In the genomic region with DNA sequence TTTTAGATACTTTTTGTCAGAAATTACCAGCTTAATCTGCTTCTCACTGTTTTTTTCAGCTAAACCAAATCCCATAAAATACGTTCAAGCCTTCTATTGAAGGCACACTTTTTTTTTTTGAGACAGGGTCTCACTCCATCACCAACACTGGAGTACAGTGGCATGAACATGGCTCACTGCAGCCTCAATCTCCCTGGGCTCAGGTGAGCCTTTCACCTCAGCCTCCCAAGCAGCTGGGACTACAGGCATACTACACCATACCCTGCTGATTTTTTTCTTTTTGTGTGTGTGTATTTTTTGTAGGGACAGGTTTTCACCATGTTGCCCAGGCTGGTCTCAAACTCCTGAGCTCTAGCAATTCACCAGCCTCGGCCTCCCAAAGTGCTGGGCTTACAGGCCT, we compare ENCODE assay signal across 9 cellular contexts. TPM values are rescaled to one million over a fixed set of nuclear protein-coding genes. Genes with fewer than 3 reads are reported as not detected.
DNase-seq lines count a peak whose midpoint lies in the region; ATAC-seq and TF ChIP-seq lines count a peak whose summit lies in the region.
"Had no signal": no experiment of that assay in that cellular context is flagged by ENCODE, and none has a peak within 500 bp of the region (broad histone marks: within the 10 kb centered on the region; RNA-seq: fewer than 3 reads in every experiment).

No MANE protein-coding gene starts in this region.

- H3K4me1 ChIP-seq in lower lobe of right lung (peaks cover 81% of the 10 kb centered on the region), tibial artery (peaks cover 0 to 74% (median 51%) of the 10 kb centered on the region in 4 donors)

- H3K4me1 Mint-ChIP-seq in activated naive CD8-positive, alpha-beta T cell (ENCODE audit: low read depth), result peaks cover 59% of the 10 kb centered on the region
- H3K4me1 Mint-ChIP-seq in activated naive CD8-positive, alpha-beta T cell treated with anti-CD3 and anti-CD28 coated beads for 36 hours, result peaks cover 57% of the 10 kb centered on the region
- peaks cover 47% of the 10 kb centered on the region for H3K4me1 Mint-ChIP-seq in T-helper 17 cell

- H3K36me3 ChIP-seq in lower lobe of right lung (no peaks in the 10 kb centered on the region), tibial artery (no peaks in the 10 kb centered on the region), H7 (replicated peaks; ENCODE audit: control insufficient read depth, insufficient read depth, low read length) (no peaks in the 10 kb centered on the region)

- H3K27me3 ChIP-seq in lower lobe of right lung (ENCODE audit: low read depth) (no peaks in the 10 kb centered on the region), tibial artery (no peaks in the 10 kb centered on the region), H7 (ENCODE audit: control insufficient read depth, insufficient read depth, low read length) (no peaks in the 10 kb centered on the region)

- TF ChIP-seq CTCF in lower lobe of right lung (IDR thresholded peaks at IDR 0.05), result no peak
- no peak for TF ChIP-seq CTCF in tibial artery (IDR thresholded peaks at IDR 0.05)

- no peaks in the 10 kb centered on the region for H3K9me3 Mint-ChIP-seq in activated naive CD8-positive, alpha-beta T cell (ENCODE audit: low read depth)
- H3K9me3 Mint-ChIP-seq in activated naive CD8-positive, alpha-beta T cell treated with anti-CD3 and anti-CD28 coated beads for 36 hours, result no peaks in the 10 kb centered on the region

- H3K4me3 Mint-ChIP-seq in activated naive CD8-positive, alpha-beta T cell, result peak overlapping the region; percentile 53
- no peak overlapping the region for H3K4me3 Mint-ChIP-seq in activated naive CD8-positive, alpha-beta T cell treated with anti-CD3 and anti-CD28 coated beads for 36 hours
- peak overlapping the region; percentile 7 for H3K4me3 Mint-ChIP-seq in T-helper 17 cell

- H3K4me3 ChIP-seq in lower lobe of right lung, result no peak overlapping the region
- H3K4me3 ChIP-seq in tibial artery, result no peak overlapping the region
- H3K4me3 ChIP-seq in H7 (ENCODE audit: insufficient read depth, low read depth, low read length), result no peak overlapping the region

- H3K27ac Mint-ChIP-seq in activated naive CD8-positive, alpha-beta T cell, result no peak overlapping the region
- H3K27ac Mint-ChIP-seq in activated naive CD8-positive, alpha-beta T cell treated with anti-CD3 and anti-CD28 coated beads for 36 hours, result no peak overlapping the region
- peak overlapping the region; percentile 53 for H3K27ac Mint-ChIP-seq in T-helper 17 cell

- no peaks in the 10 kb centered on the region for H3K9me3 ChIP-seq in T-helper 17 cell (ENCODE audit: control insufficient read depth, low read length, poor library complexity, severe bottlenecking)
- H3K9me3 ChIP-seq in lower lobe of right lung, result no peaks in the 10 kb centered on the region
- no peaks in the 10 kb centered on the region for H3K9me3 ChIP-seq in tibial artery

- peaks cover 4% of the 10 kb centered on the region for H3K36me3 Mint-ChIP-seq in activated naive CD8-positive, alpha-beta T cell
- peaks cover 24% of the 10 kb centered on the region for H3K36me3 Mint-ChIP-seq in activated naive CD8-positive, alpha-beta T cell treated with anti-CD3 and anti-CD28 coated beads for 36 hours
- peaks cover 7% of the 10 kb centered on the region for H3K36me3 Mint-ChIP-seq in T-helper 17 cell (ENCODE audit: low read depth)

- ATAC-seq in T-helper 17 cell (no peak), lower lobe of right lung (no peak), GM21367 (IDR thresholded peaks at IDR 0.05; ENCODE audit: unreplicated experiment) (no peak)

- H3K27me3 Mint-ChIP-seq in activated naive CD8-positive, alpha-beta T cell, result no peaks in the 10 kb centered on the region
- no peaks in the 10 kb centered on the region for H3K27me3 Mint-ChIP-seq in activated naive CD8-positive, alpha-beta T cell treated with anti-CD3 and anti-CD28 coated beads for 36 hours
- no peaks in the 10 kb centered on the region for H3K27me3 Mint-ChIP-seq in T-helper 17 cell

- peak overlapping the region; percentile 3 for H3K27ac ChIP-seq in lower lobe of right lung
- H3K27ac ChIP-seq in tibial artery, result peak overlapping the region; percentile 99 to 100

- DNase-seq in activated naive CD8-positive, alpha-beta T cell treated with anti-CD3 and anti-CD28 coated beads for 36 hours, result no peak
- no peak for DNase-seq in T-helper 17 cell
- no peak for DNase-seq in lower lobe of right lung
- no peak for DNase-seq in tibial artery
- no peak for DNase-seq in T-helper 1 cell
- DNase-seq in H7, result no peak
- DNase-seq: NCI-H1417 treated with DMSO at 0.1 percent for 48 hours had no signal

- intact Hi-C loops in lower lobe of right lung (cut with DNase I), result no loop called here
- intact Hi-C loops in tibial artery (cut with DNase I; ENCODE audit: low total_unique reads), result no loop called here

RNA-seq across cellular contexts. Expression of gene RAF1, which starts 3.7 kb away (rescaled TPM):
- 10 to 100 TPM; 79.3 to 79.8 TPM for total RNA-seq in activated naive CD8-positive, alpha-beta T cell treated with anti-CD3 and anti-CD28 coated beads for 36 hours
- total RNA-seq in T-helper 17 cell (100 to 1,000 TPM; 115 to 123 TPM), lower lobe of right lung (92.7 TPM)
- 158 and 164 TPM in 2 replicates for total RNA-seq in H7 (2014; rRNA removed; shearing (Covaris generic))
